Comparison of ENCODE assay signal across 25 cellular contexts in the genomic region with DNA sequence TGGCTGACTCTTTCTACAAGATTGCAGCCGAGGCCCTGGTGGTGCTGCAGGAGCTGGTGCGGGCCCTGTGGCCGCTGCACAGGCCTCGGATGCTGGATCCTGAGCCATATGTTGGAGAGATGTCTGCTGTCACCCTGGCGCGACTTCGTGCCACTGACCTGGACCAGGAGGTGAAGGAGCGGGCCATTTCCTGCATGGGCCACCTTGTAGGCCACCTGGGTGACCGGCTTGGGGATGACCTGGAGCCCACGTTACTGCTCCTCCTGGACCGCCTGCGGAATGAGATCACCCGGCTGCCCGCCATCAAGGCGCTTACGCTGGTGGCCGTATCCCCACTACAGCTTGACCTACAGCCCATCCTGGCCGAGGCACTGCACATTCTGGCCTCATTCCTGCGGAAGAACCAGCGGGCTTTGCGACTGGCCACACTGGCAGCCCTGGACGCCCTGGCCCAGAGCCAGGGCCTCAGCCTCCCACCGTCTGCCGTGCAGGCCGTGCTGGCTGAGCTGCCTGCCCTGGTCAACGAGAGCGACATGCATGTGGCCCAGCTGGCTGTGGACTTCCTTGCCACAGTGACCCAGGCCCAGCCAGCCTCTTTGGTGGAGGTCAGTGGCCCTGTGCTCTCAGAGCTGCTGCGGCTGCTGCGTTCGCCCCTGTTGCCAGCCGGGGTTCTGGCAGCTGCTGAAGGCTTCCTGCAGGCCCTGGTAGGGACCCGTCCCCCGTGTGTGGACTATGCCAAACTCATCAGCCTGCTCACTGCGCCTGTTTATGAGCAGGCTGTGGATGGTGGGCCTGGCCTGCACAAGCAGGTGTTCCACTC. TPM values are rescaled to one million over a fixed set of nuclear protein-coding genes. Genes with fewer than 3 reads are reported as not detected.
DNase-seq lines count a peak whose midpoint lies in the region; ATAC-seq and TF ChIP-seq lines count a peak whose summit lies in the region.
"Had no signal": no experiment of that assay in that cellular context is flagged by ENCODE, and none has a peak within 500 bp of the region (broad histone marks: within the 10 kb centered on the region; RNA-seq: fewer than 3 reads in every experiment).

No MANE protein-coding gene starts in this region.

- H3K9me3 ChIP-seq in right atrium auricular region, result no peaks in the 10 kb centered on the region
- no peaks in the 10 kb centered on the region for H3K9me3 ChIP-seq in skeletal muscle tissue (ENCODE audit: control insufficient read depth in 3 of 3, low read length in 3 of 3)
- H3K9me3 ChIP-seq: Caco-2, HAP-1 had no signal

- no peaks in the 10 kb centered on the region for H3K9me3 Mint-ChIP-seq in activated naive CD8-positive, alpha-beta T cell treated with anti-CD3 and anti-CD28 coated beads for 36 hours
- H3K9me3 Mint-ChIP-seq: CD8-positive, alpha-beta T cell; HFFc6 had no signal

- DNase-seq in Right ventricle myocardium superior (peak; percentile 53), right atrium auricular region (ENCODE audit: low spot score) (no peak), cerebellum (ENCODE audit: low spot score) (peak; percentile 72), left ventricle myocardium superior (peak; percentile 61), NCI-H2081 treated with DMSO at 0.1 percent for 48 hours (lab: John Stamatoyannopoulos, UW) (no peak), occipital lobe (lab: John Stamatoyannopoulos, UW) (no peak)
- DNase-seq in activated naive CD8-positive, alpha-beta T cell treated with anti-CD3 and anti-CD28 coated beads for 36 hours, result no peak
- DNase-seq: 8988T, ACHN, Caco-2, GOT3, HFFc6, MM.1S, NCI-H1417, NCI-H1694, NCI-H2029 treated with DMSO at 0.1 percent for 48 hours, NCI-H2227 treated with DMSO at 0.1 percent for 48 hours, NCI-H526 treated with DMSO at 0.1 percent for 48 hours, RPMI8226, SHP77 treated with DMSO at 0.1 percent for 48 hours had no signal

- H3K27me3 ChIP-seq in right atrium auricular region (no peaks in the 10 kb centered on the region), skeletal muscle tissue (ENCODE audit: control insufficient read depth in 3 of 3, insufficient read depth in 3 of 3, low read length in 3 of 3) (no peaks in the 10 kb centered on the region)

- H3K4me1 ChIP-seq in right atrium auricular region, result peaks cover 0 to 13% of the 10 kb centered on the region in 2 donors
- peaks cover 19 to 53% (median 35%) of the 10 kb centered on the region in 3 donors for H3K4me1 ChIP-seq in skeletal muscle tissue (ENCODE audit: control insufficient read depth in 3 of 3, insufficient read depth in 3 of 3, low read length in 3 of 3)
- H3K4me1 ChIP-seq: Caco-2, HAP-1 had no signal

- no peaks in the 10 kb centered on the region for H3K4me1 Mint-ChIP-seq in activated naive CD8-positive, alpha-beta T cell treated with anti-CD3 and anti-CD28 coated beads for 36 hours

- H3K27me3 Mint-ChIP-seq in activated naive CD8-positive, alpha-beta T cell treated with anti-CD3 and anti-CD28 coated beads for 36 hours, result no peaks in the 10 kb centered on the region

- H3K4me3 Mint-ChIP-seq in activated naive CD8-positive, alpha-beta T cell treated with anti-CD3 and anti-CD28 coated beads for 36 hours, result no peak overlapping the region
- H3K4me3 Mint-ChIP-seq: CD8-positive, alpha-beta T cell; HFFc6 had no signal

- no peaks in the 10 kb centered on the region for H3K36me3 Mint-ChIP-seq in activated naive CD8-positive, alpha-beta T cell treated with anti-CD3 and anti-CD28 coated beads for 36 hours
- H3K36me3 Mint-ChIP-seq: CD8-positive, alpha-beta T cell had no signal

- H3K36me3 ChIP-seq in right atrium auricular region (peaks cover 80% of the 10 kb centered on the region), skeletal muscle tissue (ENCODE audit: control insufficient read depth in 3 of 3, insufficient read depth in 3 of 3, low read length in 3 of 3) (peaks cover 75 to 85% (median 83%) of the 10 kb centered on the region in 3 donors)

- peak overlapping the region in 1 of 3 donors; percentile 74 for H3K9ac ChIP-seq in skeletal muscle tissue (ENCODE audit: low read depth in 1 of 3, low read length in 3 of 3)
- H3K9ac ChIP-seq: KMS-11 had no signal

- ATAC-seq in Right ventricle myocardium superior (ENCODE audit: poor library complexity), result peak; percentile 50
- ATAC-seq in left ventricle myocardium superior, result peak; percentile 63
- ATAC-seq: CD8-positive, alpha-beta T cell; GM12878 had no signal

- H3K4me3 ChIP-seq in right atrium auricular region, result no peak overlapping the region
- no peak overlapping the region for H3K4me3 ChIP-seq in skeletal muscle tissue (ENCODE audit: low read length in 3 of 3)
- H3K4me3 ChIP-seq: GM12878, HAP-1 had no signal

- TF ChIP-seq CTCF in right atrium auricular region (IDR thresholded peaks at IDR 0.05), result no peak

- H3K27ac ChIP-seq in right atrium auricular region, result peak overlapping the region in 1 of 2 donors; percentile 3
- H3K27ac ChIP-seq in skeletal muscle tissue (ENCODE audit: low read depth, low read length), result peak overlapping the region; percentile 2
- H3K27ac ChIP-seq: KMS-11 had no signal

- intact Hi-C loops in Right ventricle myocardium superior (cut with DNase I), result no loop called here
- intact Hi-C loops in left ventricle myocardium superior (cut with micrococcal nuclease), result no loop called here

- H3K27ac Mint-ChIP-seq in activated naive CD8-positive, alpha-beta T cell treated with anti-CD3 and anti-CD28 coated beads for 36 hours, result no peak overlapping the region
- H3K27ac Mint-ChIP-seq: CD8-positive, alpha-beta T cell; HFFc6 had no signal

RNA-seq across cellular contexts. Expression of a gene that starts 20.3 kb away (rescaled TPM):
- 61.6 TPM for total RNA-seq in Right ventricle myocardium superior
- total RNA-seq in right atrium auricular region, result 10 to 100 TPM; 45.2 to 77.4 TPM
- total RNA-seq in cerebellum, result 18.2 TPM
- total RNA-seq in left ventricle myocardium superior, result 69.2 TPM
- 22.4 TPM for total RNA-seq in skeletal muscle tissue
- 1 to 10 TPM; 2.4 to 2.6 TPM for total RNA-seq in activated naive CD8-positive, alpha-beta T cell treated with anti-CD3 and anti-CD28 coated beads for 36 hours
- 14.5 TPM for total RNA-seq in occipital lobe
- total RNA-seq: Caco-2 had no signal

RNA-seq across cellular contexts. Expression of a gene that starts 24.6 kb away (rescaled TPM):
- total RNA-seq in Right ventricle myocardium superior (868 TPM), right atrium auricular region (100 to 1,000 TPM; 626 to 829 TPM), cerebellum (1,138 TPM), left ventricle myocardium superior (931 TPM), skeletal muscle tissue (1,978 TPM), occipital lobe (2,076 TPM)
- total RNA-seq in activated naive CD8-positive, alpha-beta T cell treated with anti-CD3 and anti-CD28 coated beads for 36 hours, result 1,000 to 10,000 TPM; 2,700 to 2,702 TPM

RNA-seq across cellular contexts. Expression of a gene that starts 57.7 kb away (rescaled TPM):
- 5.6 TPM for total RNA-seq in Right ventricle myocardium superior
- total RNA-seq in right atrium auricular region, result 1 to 10 TPM; 1.8 to 2.3 TPM
- not detected for total RNA-seq in cerebellum
- total RNA-seq in left ventricle myocardium superior, result 2.8 TPM
- total RNA-seq in skeletal muscle tissue, result under 0.01 TPM
- total RNA-seq in activated naive CD8-positive, alpha-beta T cell treated with anti-CD3 and anti-CD28 coated beads for 36 hours, result not detected
- not detected for total RNA-seq in occipital lobe
- total RNA-seq: CD8-positive, alpha-beta T cell; GM12878 had no signal

Comparison
In these comparisons a context has a peak if more than half of its experiments do, and no peak if none do; other contexts are left out.
1. DNase-seq: peak in Right ventricle myocardium superior (single experiment), cerebellum (single experiment) and left ventricle myocardium superior (single experiment); none in right atrium auricular region (single experiment), NCI-H2081 treated with DMSO at 0.1 percent for 48 hours (single experiment), activated naive CD8-positive, alpha-beta T cell treated with anti-CD3 and anti-CD28 coated beads for 36 hours (single experiment) and occipital lobe (single experiment).